Comparison of ENCODE assay signal across 21 cellular contexts in genomic region chr11:78606667-78607066, GRCh38. TPM values are rescaled to one million over a fixed set of nuclear protein-coding genes. Genes with fewer than 3 reads are reported as not detected.
DNase-seq lines count a peak whose midpoint lies in the region; ATAC-seq, FAIRE-seq and TF ChIP-seq lines count a peak whose summit lies in the region.
"Had no signal": no experiment of that assay in that cellular context is flagged by ENCODE, and none has a peak within 500 bp of the region (broad histone marks: within the 10 kb centered on the region; RNA-seq: fewer than 3 reads in every experiment).

No MANE protein-coding gene starts in this region.

- H3K4me2 ChIP-seq in OCI-LY3 (ENCODE audit: low read length) (no peak overlapping the region), MM.1S (ENCODE audit: low read depth, low read length) (no peak overlapping the region)

- H3K36me3 ChIP-seq in OCI-LY3 (replicated peaks; ENCODE audit: low read depth, low read length) (no peaks in the 10 kb centered on the region), small intestine (ENCODE audit: control insufficient read depth in 2 of 2, insufficient read depth in 2 of 2, low read length in 2 of 2) (no peaks in the 10 kb centered on the region), MM.1S (replicated peaks; ENCODE audit: insufficient read depth, low read length) (no peaks in the 10 kb centered on the region)

- TF ChIP-seq CTCF in OCI-LY3 (IDR thresholded peaks at IDR 0.05; ENCODE audit: low read depth, low read length) (no peak), foreskin keratinocyte (conservative IDR thresholded peaks at IDR 0.05) (no peak), MM.1S (IDR thresholded peaks at IDR 0.05; ENCODE audit: low read length) (no peak)

- no peaks in the 10 kb centered on the region for H3K9me3 ChIP-seq in OCI-LY3 (ENCODE audit: insufficient read depth, low read length)
- H3K9me3 ChIP-seq in small intestine (ENCODE audit: control insufficient read depth, low read depth) = no peaks in the 10 kb centered on the region
- H3K9me3 ChIP-seq in MM.1S (replicated peaks; ENCODE audit: insufficient read depth, low read length) = no peaks in the 10 kb centered on the region

- H3K4me3 ChIP-seq in OCI-LY3 (ENCODE audit: low read length) = no peak overlapping the region
- H3K4me3 ChIP-seq in small intestine (ENCODE audit: low read depth in 1 of 2, low read length in 2 of 2) = no peak overlapping the region
- H3K4me3 ChIP-seq in MM.1S (ENCODE audit: low read length) = no peak overlapping the region
- H3K4me3 ChIP-seq: GM23248 had no signal

- H3K27me3 ChIP-seq in OCI-LY3 (ENCODE audit: low read depth, low read length) (peaks cover 12% of the 10 kb centered on the region), foreskin keratinocyte (no peaks in the 10 kb centered on the region), small intestine (ENCODE audit: control insufficient read depth in 2 of 2, insufficient read depth in 2 of 2, low read length in 2 of 2) (no peaks in the 10 kb centered on the region), MM.1S (replicated peaks; ENCODE audit: insufficient read depth, low read length) (no peaks in the 10 kb centered on the region)

- 49 to 66% (median 58%) methylated on average over 3 of the region's 3 CpGs for WGBS in small intestine, 3 donors

- H2AFZ ChIP-seq in OCI-LY3 (ENCODE audit: low read depth, low read length) (0 out of 2 replicates have a peak overlapping the region, but pooled peaks have one; percentile 5), MM.1S (ENCODE audit: low read length) (no peak overlapping the region)
- H2AFZ ChIP-seq: GM23248 had no signal

- H3F3A ChIP-seq in MM.1S (ENCODE audit: insufficient read depth, low read length) = no peaks in the 10 kb centered on the region

- peak; percentile 61 for ATAC-seq in foreskin keratinocyte
- ATAC-seq: CD8-positive, alpha-beta T cell; HCT116 had no signal

- DNase-seq in SIG-M5 treated with dmso at 0.1 percent for 504 hours (lab: John Stamatoyannopoulos, UW; ENCODE audit: unreplicated experiment) (peak; percentile 11), SIG-M5 (lab: John Stamatoyannopoulos, UW) (no peak), astrocyte of the hippocampus (ENCODE audit: low read depth, low spot score) (peak; percentile 22), foreskin keratinocyte (peak; percentile 36 to 59), NCI-H2171 (lab: John Stamatoyannopoulos, UW) (no peak), small intestine (no peak), MM.1S (no peak)
- DNase-seq: CD8-positive, alpha-beta T cell; COR-L47; DMS153; DMS79 treated with DMSO at 0.1 percent for 48 hours; EL; GM23248 had no signal

- no peak for FAIRE-seq in small intestine (lab: Jason Lieb, UNC)
- FAIRE-seq: D721Med, G401.6, GM12891, H54 had no signal

- H3K9me2 ChIP-seq in MM.1S (replicated peaks; ENCODE audit: insufficient read depth, low read length) = no peaks in the 10 kb centered on the region

- no peaks in the 10 kb centered on the region for H3K79me2 ChIP-seq in OCI-LY3 (ENCODE audit: low read length)
- H3K79me2 ChIP-seq in MM.1S (ENCODE audit: low read length) = no peaks in the 10 kb centered on the region

- H3K4me1 ChIP-seq in OCI-LY3 (ENCODE audit: low read length) = no peaks in the 10 kb centered on the region
- H3K4me1 ChIP-seq in foreskin keratinocyte = no peaks in the 10 kb centered on the region
- no peaks in the 10 kb centered on the region for H3K4me1 ChIP-seq in small intestine (ENCODE audit: control insufficient read depth in 2 of 2, insufficient read depth in 1 of 2, low read depth in 1 of 2, low read length in 1 of 2)
- no peaks in the 10 kb centered on the region for H3K4me1 ChIP-seq in MM.1S (ENCODE audit: low read length)

- H3K9ac ChIP-seq in OCI-LY3 (ENCODE audit: low read length) (no peak overlapping the region), MM.1S (ENCODE audit: low read length) (no peak overlapping the region)
- H3K9ac ChIP-seq: GM23248 had no signal

- H4K20me1 ChIP-seq in OCI-LY3 (ENCODE audit: insufficient read depth, low read length) (no peaks in the 10 kb centered on the region), MM.1S (ENCODE audit: insufficient read depth, low read length) (no peaks in the 10 kb centered on the region)

- H3K27ac ChIP-seq in OCI-LY3 (ENCODE audit: low read length) (no peak overlapping the region), foreskin keratinocyte (no peak overlapping the region), small intestine (ENCODE audit: low read depth in 1 of 2, low read length in 1 of 2) (no peak overlapping the region), MM.1S (ENCODE audit: low read length) (no peak overlapping the region)
- H3K27ac ChIP-seq: 22Rv1, GM23248, HL-60 had no signal

RNA-seq across cellular contexts. Expression of gene NARS2, which starts 32.0 kb away (rescaled TPM):
- 26.2 and 31.7 TPM in 2 replicates for total RNA-seq in foreskin keratinocyte
- polyA plus RNA-seq in foreskin keratinocyte = 19.2 and 25.5 TPM in 2 replicates
- polyA plus RNA-seq in small intestine = 10 to 100 TPM in 1 of 3 donors, 1 to 10 TPM in 2; 8.1 to 21.8 (median 8.4) TPM

Comparison
In these comparisons a context has a peak if more than half of its experiments do, and no peak if none do; other contexts are left out.
1. DNase-seq: peak in SIG-M5 treated with dmso at 0.1 percent for 504 hours (single experiment), astrocyte of the hippocampus (single experiment) and foreskin keratinocyte (2 of 2); none in SIG-M5 (single experiment), NCI-H2171 (single experiment), small intestine (single experiment) and MM.1S (single experiment).